In genomic region chr14:34365309-34365915, GRCh38 we compare ENCODE assay signal across 11 cellular contexts.
DNase-seq lines count a peak whose midpoint lies in the region; ATAC-seq, FAIRE-seq and TF ChIP-seq lines count a peak whose summit lies in the region.
"Had no signal": no experiment of that assay in that cellular context is flagged by ENCODE, and none has a peak within 500 bp of the region (broad histone marks: within the 10 kb centered on the region; RNA-seq: fewer than 3 reads in every experiment).

No MANE protein-coding gene starts in this region.

- intact Hi-C loops in left ventricle myocardium superior (cut with micrococcal nuclease) (no loop called here), upper lobe of right lung (cut with DNase I) (no loop called here)

- H3F3A ChIP-seq in smooth muscle cell (ENCODE audit: low read depth), result no peaks in the 10 kb centered on the region

- peak; percentile 29 for FAIRE-seq in TTC549 (lab: Jason Lieb, UNC)

- DNase-seq in cardiac muscle cell (ENCODE audit: low read depth in 1 of 2, low spot score in 1 of 2), result peak; percentile 25 to 45
- DNase-seq in left ventricle myocardium superior, result no peak
- peak; percentile 2 to 13 for DNase-seq in foreskin fibroblast
- no peak for DNase-seq in upper lobe of right lung
- DNase-seq in GM19240 (ENCODE audit: insufficient read length, low spot score), result no peak
- DNase-seq in stimulated activated naive CD4-positive, alpha-beta T cell treated with Interleukin-2 at 50 U/mL for 16 hours (lab: John Stamatoyannopoulos, UW), result no peak
- DNase-seq in smooth muscle cell (lab: John Stamatoyannopoulos, UW; ENCODE audit: unreplicated experiment), result no peak
- DNase-seq: activated CD8-positive, alpha-beta memory T cell treated with anti-CD3 and anti-CD28 coated beads for 24 hours; natural killer cell; NCI-H82 had no signal

- H3K27ac ChIP-seq in cardiac muscle cell, result no peak overlapping the region
- no peak overlapping the region for H3K27ac ChIP-seq in upper lobe of right lung
- no peak overlapping the region for H3K27ac ChIP-seq in smooth muscle cell (ENCODE audit: low read depth)

- H3K4me2 ChIP-seq in smooth muscle cell, result no peak overlapping the region

- H3K4me1 ChIP-seq in cardiac muscle cell (ENCODE audit: low read depth) (peaks cover 8% of the 10 kb centered on the region), upper lobe of right lung (peaks cover 45% of the 10 kb centered on the region), smooth muscle cell (ENCODE audit: low read depth) (no peaks in the 10 kb centered on the region)

- H3K36me3 ChIP-seq in cardiac muscle cell (no peaks in the 10 kb centered on the region), upper lobe of right lung (no peaks in the 10 kb centered on the region), smooth muscle cell (ENCODE audit: low read depth) (no peaks in the 10 kb centered on the region)

- H3K27me3 ChIP-seq in cardiac muscle cell, result no peaks in the 10 kb centered on the region
- no peaks in the 10 kb centered on the region for H3K27me3 ChIP-seq in upper lobe of right lung
- H3K27me3 ChIP-seq in smooth muscle cell (ENCODE audit: low read depth), result no peaks in the 10 kb centered on the region

- TF ChIP-seq CTCF in cardiac muscle cell (IDR thresholded peaks at IDR 0.05; ENCODE audit: low read depth, low read length), result peak; percentile 36
- TF ChIP-seq CTCF in foreskin fibroblast (IDR thresholded peaks at IDR 0.05; ENCODE audit: low read depth, low read length), result peak; percentile 11
- peak; percentile 47 for TF ChIP-seq CTCF in upper lobe of right lung (IDR thresholded peaks at IDR 0.05)
- no peak for TF ChIP-seq CTCF in smooth muscle cell (IDR thresholded peaks at IDR 0.05; ENCODE audit: borderline replicate concordance, insufficient read depth, poor library complexity, severe bottlenecking)

- H3K9ac ChIP-seq in smooth muscle cell (ENCODE audit: low read depth), result no peak overlapping the region

- H2AFZ ChIP-seq in smooth muscle cell (ENCODE audit: low read depth), result no peak overlapping the region

- H3K9me3 ChIP-seq in cardiac muscle cell (ENCODE audit: low read depth) (no peaks in the 10 kb centered on the region), upper lobe of right lung (no peaks in the 10 kb centered on the region), smooth muscle cell (replicated peaks; ENCODE audit: low read depth) (no peaks in the 10 kb centered on the region)

- no peak overlapping the region for H3K4me3 ChIP-seq in cardiac muscle cell
- H3K4me3 ChIP-seq in foreskin fibroblast (ENCODE audit: low read depth in 1 of 2, low read length in 2 of 2), result no peak overlapping the region
- no peak overlapping the region for H3K4me3 ChIP-seq in upper lobe of right lung
- no peak overlapping the region for H3K4me3 ChIP-seq in smooth muscle cell

- WGBS in smooth muscle cell (ENCODE audit: low lambda C conversion rate), result 80% methylated on average over 5 of the region's 5 CpGs

- H4K20me1 ChIP-seq in smooth muscle cell (ENCODE audit: low read depth), result no peaks in the 10 kb centered on the region

- no peaks in the 10 kb centered on the region for H3K79me2 ChIP-seq in smooth muscle cell (ENCODE audit: low read depth)

- ATAC-seq in left ventricle myocardium superior (no peak), upper lobe of right lung (peak; percentile 60)
- ATAC-seq: natural killer cell had no signal

Comparison
In these comparisons a context has a peak if more than half of its experiments do, and no peak if none do; other contexts are left out.
1. DNase-seq: peak in cardiac muscle cell (2 of 2) and foreskin fibroblast (2 of 2); none in left ventricle myocardium superior (single experiment), upper lobe of right lung (single experiment), GM19240 (single experiment), stimulated activated naive CD4-positive, alpha-beta T cell treated with Interleukin-2 at 50 U/mL for 16 hours (single experiment) and smooth muscle cell (single experiment).